19 cellular contexts compared by ENCODE assay signal in the genomic region with DNA sequence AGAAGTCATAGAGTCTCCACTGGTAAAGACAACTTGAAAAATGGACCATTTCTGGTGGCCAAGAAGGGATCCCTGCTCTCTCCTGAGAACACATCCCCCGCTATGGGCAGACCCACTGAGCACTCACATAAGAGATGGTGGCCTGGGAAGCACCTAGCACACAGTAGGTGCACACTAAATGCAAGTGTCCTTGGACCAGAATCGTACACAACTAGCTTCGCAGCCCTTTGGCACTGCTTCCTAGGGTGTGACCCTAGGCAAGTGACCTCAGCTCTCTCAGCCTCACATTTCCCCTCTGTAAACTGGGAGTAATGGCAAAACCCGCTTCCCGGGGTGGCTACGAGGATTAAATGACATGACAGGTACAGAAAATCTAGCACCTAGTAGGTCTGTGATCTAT. TPM values are rescaled to one million over a fixed set of nuclear protein-coding genes. Genes with fewer than 3 reads are reported as not detected.
DNase-seq lines count a peak whose midpoint lies in the region; ATAC-seq and TF ChIP-seq lines count a peak whose summit lies in the region.
"Had no signal": no experiment of that assay in that cellular context is flagged by ENCODE, and none has a peak within 500 bp of the region (broad histone marks: within the 10 kb centered on the region; RNA-seq: fewer than 3 reads in every experiment).

No MANE protein-coding gene starts in this region.

- no peaks in the 10 kb centered on the region for H3K36me3 Mint-ChIP-seq in chondrocyte (ENCODE audit: low read depth)
- H3K36me3 Mint-ChIP-seq: activated naive CD8-positive, alpha-beta T cell treated with anti-CD3 and anti-CD28 coated beads, Interleukin-2, amount 10 ng/mL, durations not matched to agents 7 days and 5 days; natural killer cell; WTC11 had no signal

- intact Hi-C loops in left ventricle myocardium superior (cut with micrococcal nuclease) (no loop called here), posterior vena cava (cut with DNase I) (loop anchor here (5.0 kb wide), 2 partner anchors 50 to 55 kb away; no protein-coding TSS in a partner anchor)

- TF ChIP-seq CTCF in chondrocyte (IDR thresholded peaks at IDR 0.05) (no peak), tibial nerve (IDR thresholded peaks at IDR 0.05) (no peak), omental fat pad (IDR thresholded peaks at IDR 0.05) (no peak)

- peak; percentile 14 for ATAC-seq in left ventricle myocardium superior
- no peak for ATAC-seq in GM21390 (IDR thresholded peaks at IDR 0.05; ENCODE audit: unreplicated experiment)
- no peak for ATAC-seq in omental fat pad (ENCODE audit: low FRiP score)
- ATAC-seq: activated CD8-positive, alpha-beta T cell treated with anti-CD3 and anti-CD28 coated beads for 36 hours; natural killer cell; T-helper 17 cell had no signal

- H3K4me3 Mint-ChIP-seq in chondrocyte (ENCODE audit: unreplicated experiment) = no peak overlapping the region
- H3K4me3 Mint-ChIP-seq: activated CD8-positive, alpha-beta T cell treated with anti-CD3 and anti-CD28 coated beads for 36 hours; activated naive CD8-positive, alpha-beta T cell treated with anti-CD3 and anti-CD28 coated beads, Interleukin-2, amount 10 ng/mL, durations not matched to agents 7 days and 5 days; natural killer cell; T-helper 17 cell; WTC11 had no signal

- H3K4me1 Mint-ChIP-seq in chondrocyte (ENCODE audit: low read depth) = peaks cover 44% of the 10 kb centered on the region
- H3K4me1 Mint-ChIP-seq: activated naive CD8-positive, alpha-beta T cell treated with anti-CD3 and anti-CD28 coated beads, Interleukin-2, amount 10 ng/mL, durations not matched to agents 7 days and 5 days; natural killer cell; T-helper 17 cell had no signal

- TF ChIP-seq EP300 in tibial nerve (IDR thresholded peaks at IDR 0.05) = no peak

- 70 to 77% methylated on average over 6 of the region's 6 CpGs for WGBS in tibial nerve, 2 donors

- DNase-seq in chondrocyte (ENCODE audit: low spot score) = no peak
- no peak for DNase-seq in left ventricle myocardium superior
- DNase-seq in posterior vena cava (ENCODE audit: low spot score) = peak; percentile 63
- DNase-seq in tibial nerve (ENCODE audit: low spot score in 2 of 2) = no peak
- DNase-seq in erythroblast (lab: John Stamatoyannopoulos, UW) = no peak
- DNase-seq in omental fat pad (ENCODE audit: low spot score) = no peak
- DNase-seq in dedifferentiated amniotic fluid mesenchymal stem cell (ENCODE audit: extremely low spot score) = no peak
- DNase-seq: activated CD8-positive, alpha-beta T cell treated with anti-CD3 and anti-CD28 coated beads for 36 hours; activated naive CD8-positive, alpha-beta T cell treated with anti-CD3 and anti-CD28 coated beads, Interleukin-2, amount 10 ng/mL, durations not matched to agents 7 days and 5 days; AML-193; natural killer cell; NCI-H2029 treated with DMSO at 0.1 percent for 48 hours; SHP77; stimulated activated naive CD4-positive, alpha-beta T cell; T-helper 17 cell had no signal

- H3K27me3 Mint-ChIP-seq in chondrocyte (ENCODE audit: low read depth) = peaks cover 2% of the 10 kb centered on the region

- peak overlapping the region; percentile 64 for H3K27ac Mint-ChIP-seq in chondrocyte (ENCODE audit: unreplicated experiment)
- H3K27ac Mint-ChIP-seq: activated CD8-positive, alpha-beta T cell treated with anti-CD3 and anti-CD28 coated beads for 36 hours; activated naive CD8-positive, alpha-beta T cell treated with anti-CD3 and anti-CD28 coated beads, Interleukin-2, amount 10 ng/mL, durations not matched to agents 7 days and 5 days; natural killer cell; T-helper 17 cell; WTC11 had no signal

- H3K9me3 ChIP-seq in tibial nerve = no peaks in the 10 kb centered on the region
- H3K9me3 ChIP-seq: Caco-2 had no signal

- H3K4me1 ChIP-seq in tibial nerve = peaks cover 0 to 46% (median 9%) of the 10 kb centered on the region in 4 donors
- H3K4me1 ChIP-seq: Caco-2 had no signal

- no peak overlapping the region for H3K4me3 ChIP-seq in tibial nerve

- H3K27ac ChIP-seq in tibial nerve = peak overlapping the region in 3 of 4 donors; percentile 43 to 82 (median 80)

- H3K9me3 Mint-ChIP-seq in chondrocyte (ENCODE audit: low read depth) = no peaks in the 10 kb centered on the region
- H3K9me3 Mint-ChIP-seq: activated CD8-positive, alpha-beta T cell treated with anti-CD3 and anti-CD28 coated beads for 36 hours; activated naive CD8-positive, alpha-beta T cell treated with anti-CD3 and anti-CD28 coated beads, Interleukin-2, amount 10 ng/mL, durations not matched to agents 7 days and 5 days; natural killer cell had no signal

- no peak for TF ChIP-seq POLR2A in tibial nerve (IDR thresholded peaks at IDR 0.05)
- TF ChIP-seq POLR2A in erythroblast (IDR thresholded peaks at IDR 0.05; ENCODE audit: low read length) = no peak

- no peaks in the 10 kb centered on the region for H3K36me3 ChIP-seq in tibial nerve

- peaks cover 0 to 2% of the 10 kb centered on the region in 2 donors for H3K27me3 ChIP-seq in tibial nerve

RNA-seq across cellular contexts. Expression of a gene that starts 35.1 kb away (rescaled TPM):
- total RNA-seq in chondrocyte (1.2 to 17.8 TPM (median 1.3 TPM) in 3 replicates), left ventricle myocardium superior (1.9 TPM), posterior vena cava (1 to 10 TPM; 1.6 to 9.7 TPM), tibial nerve (10 to 100 TPM in 1 of 4 donors, 1 to 10 TPM in 3; 3.9 to 11.7 (median 6.7) TPM), omental fat pad (10 to 100 TPM; 15.0 to 34.4 (median 22.9) TPM)
- total RNA-seq: activated CD8-positive, alpha-beta T cell treated with anti-CD3 and anti-CD28 coated beads for 36 hours; NCI-H460 had no signal
